8 cellular contexts compared by ENCODE assay signal in the genomic region with DNA sequence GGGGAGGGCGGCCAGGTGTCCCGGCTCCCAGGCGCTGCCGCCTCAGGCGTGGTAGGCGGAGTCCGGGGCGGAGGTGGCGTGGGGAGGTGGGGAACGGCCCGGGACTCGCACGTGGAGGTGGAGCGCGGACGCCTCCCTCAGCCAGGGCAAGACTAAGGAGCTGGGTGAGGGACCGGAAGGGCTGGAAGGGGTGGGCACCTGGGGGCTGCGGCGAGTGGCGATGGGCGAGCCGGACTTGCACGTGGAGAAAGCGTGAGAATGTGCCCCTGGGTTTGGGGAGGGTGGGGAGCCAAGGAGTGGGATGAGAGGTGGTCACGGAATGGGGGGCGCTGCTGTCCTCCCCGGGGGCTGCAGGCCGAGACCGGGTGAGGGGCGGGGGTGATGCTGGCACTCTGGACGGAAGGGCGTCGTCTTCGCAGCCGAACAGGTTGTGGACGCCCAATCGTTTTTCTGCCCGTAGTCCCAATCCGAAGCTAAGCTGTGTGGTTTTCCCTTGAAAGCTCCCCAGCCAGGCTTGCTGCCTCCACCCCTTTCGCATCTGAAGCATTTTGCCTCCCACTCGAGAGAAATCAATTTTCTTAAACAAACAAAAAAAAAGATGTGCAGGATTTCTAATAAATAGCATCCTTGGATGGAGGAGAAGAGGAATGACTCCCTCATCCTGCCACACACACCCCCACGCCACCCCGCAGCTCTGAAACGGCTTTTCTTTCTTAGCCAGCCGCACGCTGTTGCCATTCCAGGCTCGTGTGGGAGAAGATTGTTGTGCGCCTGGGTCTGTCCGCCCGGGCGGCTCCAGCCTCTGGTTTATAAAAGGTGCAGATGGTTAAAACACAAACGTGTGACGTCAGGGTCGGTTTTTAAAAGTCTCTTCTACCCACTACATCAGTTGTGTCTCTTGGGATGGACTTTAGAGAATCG.
DNase-seq lines count a peak whose midpoint lies in the region; ATAC-seq and TF ChIP-seq lines count a peak whose summit lies in the region.

No MANE protein-coding gene starts in this region.

- in situ Hi-C loops in ACHN (cut with HindIII; ENCODE audit: low pct_ligation_motif_present, low pct_unique_long_range_greater_than_20kb, low sequenced_read_pairs): no loop called here

- H3K27me3 ChIP-seq in endodermal cell (ENCODE audit: control insufficient read depth, insufficient read depth, low read length, poor library complexity, severe bottlenecking): no peaks in the 10 kb centered on the region

- H3K36me3 ChIP-seq in endodermal cell (ENCODE audit: control insufficient read depth, insufficient read depth, low read length): no peaks in the 10 kb centered on the region

- 14 to 31% methylated on average over 10 to 55 of the region's 55 CpGs for WGBS in endodermal cell (ENCODE audit: insufficient coverage in 1 of 2, insufficient read length in 1 of 2), 2 experiments

- DNase-seq in ACHN (peak; percentile 75), NCI-H1417 (lab: John Stamatoyannopoulos, UW) (peak; percentile 43 to 89 (median 84)), endodermal cell (peak; percentile 89), mesothelial cell of epicardium (ENCODE audit: low spot score in 2 of 2, unreplicated experiment in 2 of 2) (peak; percentile 29 to 65)
- peak; percentile 76 for DNase-seq in stimulated activated naive CD4-positive, alpha-beta T cell treated with Interleukin-2 at 50 U/mL for 16 hours (lab: John Stamatoyannopoulos, UW)

- no peaks in the 10 kb centered on the region for H3K27me3 Mint-ChIP-seq in endodermal cell (ENCODE audit: insufficient read depth)
- no peaks in the 10 kb centered on the region for H3K27me3 Mint-ChIP-seq in mesothelial cell of epicardium (ENCODE audit: low read depth)

- H3K9me3 Mint-ChIP-seq in endodermal cell: no peaks in the 10 kb centered on the region
- peaks cover 15% of the 10 kb centered on the region for H3K9me3 Mint-ChIP-seq in mesothelial cell of epicardium

- H3K36me3 Mint-ChIP-seq in endodermal cell (ENCODE audit: low read depth) (peaks cover 5% of the 10 kb centered on the region), mesothelial cell of epicardium (peaks cover 5% of the 10 kb centered on the region)

- H3K27ac Mint-ChIP-seq in endodermal cell (peak overlapping the region; percentile 70), mesothelial cell of epicardium (peak overlapping the region; percentile 70)

- ATAC-seq in GM18499 (IDR thresholded peaks at IDR 0.05; ENCODE audit: insufficient read depth, unreplicated experiment): peak; percentile 5
- ATAC-seq in HG02840 (IDR thresholded peaks at IDR 0.05; ENCODE audit: low FRiP score, unreplicated experiment): peak; percentile 51

- TF ChIP-seq CTCF in WI38 (IDR thresholded peaks at IDR 0.05; ENCODE audit: low read depth, low read length) (no peak), endodermal cell (conservative IDR thresholded peaks at IDR 0.05) (no peak), mesothelial cell of epicardium (IDR thresholded peaks at IDR 0.05; ENCODE audit: unreplicated experiment) (no peak)

- peaks cover 19% of the 10 kb centered on the region for H3K4me1 Mint-ChIP-seq in endodermal cell
- peaks cover 25% of the 10 kb centered on the region for H3K4me1 Mint-ChIP-seq in mesothelial cell of epicardium

- no peak overlapping the region for H3K9ac ChIP-seq in endodermal cell (ENCODE audit: extremely low read depth, low read length, poor library complexity, severe bottlenecking)

- H3K4me3 Mint-ChIP-seq in endodermal cell (peak overlapping the region; percentile 76), mesothelial cell of epicardium (peak overlapping the region; percentile 83)

- no peak overlapping the region for H3K27ac ChIP-seq in endodermal cell (ENCODE audit: low read depth, low read length)

- peak overlapping the region; percentile 82 for H3K4me3 ChIP-seq in WI38 (ENCODE audit: low read depth, low read length)
- H3K4me3 ChIP-seq in endodermal cell (ENCODE audit: low read length): peak overlapping the region; percentile 76

- no peaks in the 10 kb centered on the region for H3K9me3 ChIP-seq in endodermal cell (ENCODE audit: control insufficient read depth, low read length)

- peaks cover 6% of the 10 kb centered on the region for H3K4me1 ChIP-seq in endodermal cell (ENCODE audit: control insufficient read depth, insufficient read depth, low read length)
